ENCODE assay signal across 24 cellular contexts in genomic region chr1:4648657-4649056, GRCh38.
"Had no signal": no experiment of that assay in that cellular context is flagged by ENCODE, and none has a peak within 500 bp of the region (broad histone marks: within the 10 kb centered on the region; RNA-seq: fewer than 3 reads in every experiment).

No MANE protein-coding gene starts in this region.

- H3K4me3 ChIP-seq: stomach, suprapubic skin, testis, thoracic aorta, thyroid gland, tibial artery, tibial nerve, transverse colon, upper lobe of left lung, upper lobe of right lung, uterus, vagina had no signal

- H3K4me1 ChIP-seq: testis, upper lobe of right lung had no signal

- DNase-seq: stimulated activated CD4-positive, alpha-beta T cell treated with anti-CD3 and anti-CD28 coated beads, Interleukin-2, amount 100 ng/mL, for 48 hours; stimulated activated CD4-positive, alpha-beta T cell treated with anti-CD3 and anti-CD28 coated beads, Interleukin-4, amount 100 ng/mL, for 1 hour; stimulated activated CD4-positive, alpha-beta T cell treated with anti-CD3 and anti-CD28 coated beads, Interleukin-4, amount 100 ng/mL, for 24 hours; stimulated activated CD4-positive, alpha-beta T cell treated with anti-CD3 and anti-CD28 coated beads, Interleukin-4, amount 100 ng/mL, for 4 hours; stimulated activated CD8-positive, alpha-beta memory T cell treated with anti-CD3 and anti-CD28 coated beads, Interleukin-4, amount 100 ng/mL, for 48 hours; stimulated activated naive B cell treated with anti-CD40 and anti-IgM and Interleukin-4, amounts not matched to agents 10 μg/mL and 1 μg/mL and 100 μg/mL, for 72 hours; stimulated activated naive CD4-positive, alpha-beta T cell; stimulated activated naive CD4-positive, alpha-beta T cell treated with Interleukin-2 at 50 U/mL for 16 hours; stimulated activated naive CD8-positive, alpha-beta T cell treated with anti-CD3 and anti-CD28 coated beads, Interleukin-15, amount 100 ng/mL, for 72 hours; stimulated activated naive CD8-positive, alpha-beta T cell treated with anti-CD3 and anti-CD28 coated beads, Interleukin-15, Interleukin-2, amounts not matched to agents 100 U/mL and 50 U/mL, for 24 hours; stomach; substantia nigra; testis; thyroid gland; tibial artery; transverse colon; trophoblast cell; upper lobe of left lung; uterus had no signal

- H3K27ac ChIP-seq: stomach, suprapubic skin, testis, thoracic aorta, thyroid gland, tibial artery, tibial nerve, transverse colon, upper lobe of left lung, upper lobe of right lung, uterus, vagina had no signal

- H3K27me3 ChIP-seq: testis, vagina had no signal

- H3K9me3 ChIP-seq: stomach, suprapubic skin, testis, thoracic aorta, thyroid gland, tibial artery, tibial nerve, transverse colon, upper lobe of left lung, upper lobe of right lung, uterus, vagina had no signal

- H3K36me3 ChIP-seq: stomach, suprapubic skin, thoracic aorta, thyroid gland, tibial artery, tibial nerve, transverse colon, upper lobe of left lung, upper lobe of right lung, uterus, vagina had no signal
